ENCODE assay signal across 1 cellular context in the genomic region with DNA sequence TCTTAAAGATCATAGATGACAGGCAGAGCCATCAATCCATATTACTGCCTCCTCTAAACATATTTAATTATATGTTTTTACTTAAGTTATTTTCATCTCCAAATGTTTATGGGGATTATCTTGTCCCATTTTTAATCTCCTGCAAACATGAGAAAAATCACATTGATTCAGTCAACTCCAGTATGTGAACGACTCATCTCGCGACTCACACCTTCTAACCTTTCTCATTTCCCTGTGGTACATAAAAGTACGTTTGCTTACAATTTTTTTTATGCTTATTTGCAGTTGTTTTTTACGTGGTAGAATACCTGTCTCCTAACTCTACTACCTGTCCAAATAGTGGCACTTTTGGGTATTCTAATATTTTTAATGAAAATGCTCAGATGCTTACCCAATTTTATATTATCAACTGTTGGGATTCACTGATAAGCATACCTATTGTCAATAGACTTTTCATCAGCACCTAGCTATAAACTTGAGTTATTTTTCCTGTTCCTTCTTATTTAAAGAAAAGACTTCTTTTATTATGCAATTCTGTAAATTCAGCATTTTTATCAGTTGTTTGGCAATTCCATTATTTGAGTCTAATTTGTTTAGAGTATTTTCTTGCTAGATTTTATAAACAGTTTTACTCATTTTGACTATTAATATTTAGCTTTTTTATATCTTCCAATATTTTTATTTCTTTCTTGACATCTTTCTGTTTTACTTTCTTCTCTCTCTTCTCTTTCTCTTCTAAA.
TF ChIP-seq lines count a peak whose summit lies in the region.

No MANE protein-coding gene starts in this region.

TF ChIP-seq in HCT116, 20 proteins besides CTCF, POLR2A, EP300 and RAD21 (continued from another document):
- TF ChIP-seq, protein P1, sequence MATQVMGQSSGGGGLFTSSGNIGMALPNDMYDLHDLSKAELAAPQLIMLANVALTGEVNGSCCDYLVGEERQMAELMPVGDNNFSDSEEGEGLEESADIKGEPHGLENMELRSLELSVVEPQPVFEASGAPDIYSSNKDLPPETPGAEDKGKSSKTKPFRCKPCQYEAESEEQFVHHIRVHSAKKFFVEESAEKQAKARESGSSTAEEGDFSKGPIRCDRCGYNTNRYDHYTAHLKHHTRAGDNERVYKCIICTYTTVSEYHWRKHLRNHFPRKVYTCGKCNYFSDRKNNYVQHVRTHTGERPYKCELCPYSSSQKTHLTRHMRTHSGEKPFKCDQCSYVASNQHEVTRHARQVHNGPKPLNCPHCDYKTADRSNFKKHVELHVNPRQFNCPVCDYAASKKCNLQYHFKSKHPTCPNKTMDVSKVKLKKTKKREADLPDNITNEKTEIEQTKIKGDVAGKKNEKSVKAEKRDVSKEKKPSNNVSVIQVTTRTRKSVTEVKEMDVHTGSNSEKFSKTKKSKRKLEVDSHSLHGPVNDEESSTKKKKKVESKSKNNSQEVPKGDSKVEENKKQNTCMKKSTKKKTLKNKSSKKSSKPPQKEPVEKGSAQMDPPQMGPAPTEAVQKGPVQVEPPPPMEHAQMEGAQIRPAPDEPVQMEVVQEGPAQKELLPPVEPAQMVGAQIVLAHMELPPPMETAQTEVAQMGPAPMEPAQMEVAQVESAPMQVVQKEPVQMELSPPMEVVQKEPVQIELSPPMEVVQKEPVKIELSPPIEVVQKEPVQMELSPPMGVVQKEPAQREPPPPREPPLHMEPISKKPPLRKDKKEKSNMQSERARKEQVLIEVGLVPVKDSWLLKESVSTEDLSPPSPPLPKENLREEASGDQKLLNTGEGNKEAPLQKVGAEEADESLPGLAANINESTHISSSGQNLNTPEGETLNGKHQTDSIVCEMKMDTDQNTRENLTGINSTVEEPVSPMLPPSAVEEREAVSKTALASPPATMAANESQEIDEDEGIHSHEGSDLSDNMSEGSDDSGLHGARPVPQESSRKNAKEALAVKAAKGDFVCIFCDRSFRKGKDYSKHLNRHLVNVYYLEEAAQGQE (IDR thresholded peaks at IDR 0.05; ENCODE audit: low read depth): no peak
- TF ChIP-seq CBX3 (IDR thresholded peaks at IDR 0.05; ENCODE audit: low read depth) (no peak), EZH2phosphoT487 (IDR thresholded peaks at IDR 0.05; ENCODE audit: borderline replicate concordance) (no peak), ZFX (IDR thresholded peaks at IDR 0.05) (no peak), SRF (IDR thresholded peaks at IDR 0.05; ENCODE audit: low read depth) (no peak), TCF7L2 (IDR thresholded peaks at IDR 0.05; ENCODE audit: borderline replicate concordance, extremely low read depth, insufficient read depth, insufficient read length) (no peak), FOSL1 (IDR thresholded peaks at IDR 0.05; ENCODE audit: low read depth) (peak; percentile 76), EGR1 (IDR thresholded peaks at IDR 0.05; ENCODE audit: low read depth) (no peak)
- TF ChIP-seq, protein P2, sequence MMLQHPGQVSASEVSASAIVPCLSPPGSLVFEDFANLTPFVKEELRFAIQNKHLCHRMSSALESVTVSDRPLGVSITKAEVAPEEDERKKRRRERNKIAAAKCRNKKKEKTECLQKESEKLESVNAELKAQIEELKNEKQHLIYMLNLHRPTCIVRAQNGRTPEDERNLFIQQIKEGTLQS (IDR thresholded peaks at IDR 0.05): no peak
- TF ChIP-seq, protein P3, sequence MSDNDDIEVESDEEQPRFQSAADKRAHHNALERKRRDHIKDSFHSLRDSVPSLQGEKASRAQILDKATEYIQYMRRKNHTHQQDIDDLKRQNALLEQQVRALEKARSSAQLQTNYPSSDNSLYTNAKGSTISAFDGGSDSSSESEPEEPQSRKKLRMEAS (IDR thresholded peaks at IDR 0.05): no peak
